Comparison of ENCODE assay signal across 8 cellular contexts in genomic region chr16:28492511-28492910, GRCh38. TPM values are rescaled to one million over a fixed set of nuclear protein-coding genes. Genes with fewer than 3 reads are reported as not detected.
DNase-seq lines count a peak whose midpoint lies in the region; ATAC-seq and TF ChIP-seq lines count a peak whose summit lies in the region.

No MANE protein-coding gene starts in this region.

- CTCF ChIA-PET in AG04450 (lab: Charles Lee): no interaction called here

- ATAC-seq in natural killer cell treated with Interleukin-12 subunit alpha and Interleukin-12 subunit beta and Interleukin-15 and Interleukin-18, amount 100 ng/mL, for 72 hours: no peak
- no peak for ATAC-seq in HG03378 (IDR thresholded peaks at IDR 0.05; ENCODE audit: unreplicated experiment)
- no peak for ATAC-seq in HG02973 (IDR thresholded peaks at IDR 0.05; ENCODE audit: unreplicated experiment)
- ATAC-seq in HG03097 (IDR thresholded peaks at IDR 0.05; ENCODE audit: low FRiP score, unreplicated experiment): no peak

- peak overlapping the region in 1 of 2 donors; percentile 96 for H3K9ac ChIP-seq in colonic mucosa (ENCODE audit: low read depth in 2 of 2, low read length in 2 of 2)

- H3K4me3 ChIP-seq in AG04450 (ENCODE audit: low read depth, low read length): peak overlapping the region; percentile 100; the same call in 1 of the 2 replicates
- peak overlapping the region; percentile 100 for H3K4me3 ChIP-seq in LNCaP clone FGC (ENCODE audit: low read depth, low read length)
- H3K4me3 ChIP-seq in colonic mucosa: peak overlapping the region; percentile 93

- no peaks in the 10 kb centered on the region for H3K36me3 ChIP-seq in colonic mucosa

- H3K27me3 ChIP-seq in AG04450 (ENCODE audit: control insufficient read depth, insufficient read depth, low read length) (peaks cover 2% of the 10 kb centered on the region), colonic mucosa (no peaks in the 10 kb centered on the region)

- peaks cover 57 to 72% of the 10 kb centered on the region in 2 donors for H3K4me1 Mint-ChIP-seq in natural killer cell treated with Interleukin-12 subunit alpha and Interleukin-12 subunit beta and Interleukin-15 and Interleukin-18, amount 100 ng/mL, for 72 hours (ENCODE audit: low read depth in 2 of 2)

- intact Hi-C loops in colonic mucosa (cut with DNase I): no loop called here

- no peaks in the 10 kb centered on the region for H3K36me3 Mint-ChIP-seq in natural killer cell treated with Interleukin-12 subunit alpha and Interleukin-12 subunit beta and Interleukin-15 and Interleukin-18, amount 100 ng/mL, for 72 hours

- H3K27ac ChIP-seq in AG04450 (ENCODE audit: low read depth, low read length): no peak overlapping the region
- H3K27ac ChIP-seq in colonic mucosa: peak overlapping the region; percentile 86

- no peaks in the 10 kb centered on the region; the same call in 1 of the 2 replicates for H3K9me3 ChIP-seq in AG04450 (ENCODE audit: control insufficient read depth, insufficient read depth, low read length)
- H3K9me3 ChIP-seq in colonic mucosa: no peaks in the 10 kb centered on the region

- H3K9me3 Mint-ChIP-seq in natural killer cell treated with Interleukin-12 subunit alpha and Interleukin-12 subunit beta and Interleukin-15 and Interleukin-18, amount 100 ng/mL, for 72 hours: no peaks in the 10 kb centered on the region

- H3K27ac Mint-ChIP-seq in natural killer cell treated with Interleukin-12 subunit alpha and Interleukin-12 subunit beta and Interleukin-15 and Interleukin-18, amount 100 ng/mL, for 72 hours: peak overlapping the region; percentile 98 to 99

- POLR2A ChIA-PET in AG04450 (lab: Yijun Ruan, JAX): interaction anchor here (0.7 to 1.0 kb wide), 4 partner anchors 12 to 469 kb away, joined by 4 to 8 read pairs (median 6); no protein-coding TSS in a partner anchor

- H3K4me1 ChIP-seq in colonic mucosa: no peaks in the 10 kb centered on the region

- no peaks in the 10 kb centered on the region for H3K27me3 Mint-ChIP-seq in natural killer cell treated with Interleukin-12 subunit alpha and Interleukin-12 subunit beta and Interleukin-15 and Interleukin-18, amount 100 ng/mL, for 72 hours

- no peak for DNase-seq in AG04450 (ENCODE audit: low read depth, low spot score)
- DNase-seq in LNCaP clone FGC (ENCODE audit: low read depth): no peak
- DNase-seq in colonic mucosa: no peak
- no peak for DNase-seq in natural killer cell treated with Interleukin-12 subunit alpha and Interleukin-12 subunit beta and Interleukin-15 and Interleukin-18, amount 100 ng/mL, for 72 hours (ENCODE audit: low spot score)
- DNase-seq in LoVo (ENCODE audit: low spot score): no peak

- peak overlapping the region; percentile 93 for H3K4me3 Mint-ChIP-seq in natural killer cell treated with Interleukin-12 subunit alpha and Interleukin-12 subunit beta and Interleukin-15 and Interleukin-18, amount 100 ng/mL, for 72 hours

- TF ChIP-seq CTCF in AG04450 (IDR thresholded peaks at IDR 0.05; ENCODE audit: low read depth, low read length) (no peak), LNCaP clone FGC (IDR thresholded peaks at IDR 0.05; ENCODE audit: control insufficient read depth, extremely low read depth, insufficient read depth) (no peak), colonic mucosa (IDR thresholded peaks at IDR 0.05) (no peak)

RNA-seq across cellular contexts. Expression of gene CLN3, which starts 0.6 kb away (rescaled TPM):
- 18.7 and 20.4 TPM in 2 replicates for polyA plus RNA-seq in AG04450 (2011; rRNA removed)
- polyA minus RNA-seq in AG04450 (2011; rRNA and poly(A)+ RNA removed): 12.8 and 22.1 TPM in 2 replicates
- total RNA-seq in colonic mucosa: 100 to 1,000 TPM; 101 to 123 TPM
- total RNA-seq in natural killer cell treated with Interleukin-12 subunit alpha and Interleukin-12 subunit beta and Interleukin-15 and Interleukin-18, amount 100 ng/mL, for 72 hours: 10 to 100 TPM; 38.1 to 49.1 TPM

RNA-seq across cellular contexts. Expression of gene APOBR, which starts 1.9 kb away (rescaled TPM):
- polyA plus RNA-seq in AG04450 (2011; rRNA removed): not detected in 2 replicates
- polyA minus RNA-seq in AG04450 (2011; rRNA and poly(A)+ RNA removed): not detected in 2 replicates
- total RNA-seq in colonic mucosa: 10 to 100 TPM; 60.8 to 87.4 TPM
- 10 to 100 TPM; 12.5 to 20.4 TPM for total RNA-seq in natural killer cell treated with Interleukin-12 subunit alpha and Interleukin-12 subunit beta and Interleukin-15 and Interleukin-18, amount 100 ng/mL, for 72 hours

RNA-seq across cellular contexts. Expression of gene IL27, which starts 14.1 kb away (rescaled TPM):
- not detected in 2 replicates for polyA plus RNA-seq in AG04450 (2011; rRNA removed)
- not detected in 2 replicates for polyA minus RNA-seq in AG04450 (2011; rRNA and poly(A)+ RNA removed)
- not detected for total RNA-seq in colonic mucosa
- 1 to 10 TPM in 1 of 2 donors, under 1 TPM in 1; 0.70 to 4.4 TPM for total RNA-seq in natural killer cell treated with Interleukin-12 subunit alpha and Interleukin-12 subunit beta and Interleukin-15 and Interleukin-18, amount 100 ng/mL, for 72 hours

RNA-seq across cellular contexts. Expression of gene NPIPB7, which starts 20.4 kb away (rescaled TPM):
- not detected in 2 replicates for polyA plus RNA-seq in AG04450 (2011; rRNA removed)
- polyA minus RNA-seq in AG04450 (2011; rRNA and poly(A)+ RNA removed): not detected in 2 replicates
- total RNA-seq in colonic mucosa: under 1 TPM in 1 of 2 donors, not detected in 1; 0.40 TPM
- total RNA-seq in natural killer cell treated with Interleukin-12 subunit alpha and Interleukin-12 subunit beta and Interleukin-15 and Interleukin-18, amount 100 ng/mL, for 72 hours: under 1 TPM; 0.31 to 0.47 TPM

RNA-seq across cellular contexts. Expression of gene NUPR1, which starts 46.3 kb away (rescaled TPM):
- 90.8 and 108 TPM in 2 replicates for polyA plus RNA-seq in AG04450 (2011; rRNA removed)
- polyA minus RNA-seq in AG04450 (2011; rRNA and poly(A)+ RNA removed): 16.5 and 22.4 TPM in 2 replicates
- 100 to 1,000 TPM in 1 of 2 donors, 10 to 100 TPM in 1; 87.0 to 128 TPM for total RNA-seq in colonic mucosa
- total RNA-seq in natural killer cell treated with Interleukin-12 subunit alpha and Interleukin-12 subunit beta and Interleukin-15 and Interleukin-18, amount 100 ng/mL, for 72 hours: not detected
